Comparison of ENCODE assay signal across 23 cellular contexts in the genomic region with DNA sequence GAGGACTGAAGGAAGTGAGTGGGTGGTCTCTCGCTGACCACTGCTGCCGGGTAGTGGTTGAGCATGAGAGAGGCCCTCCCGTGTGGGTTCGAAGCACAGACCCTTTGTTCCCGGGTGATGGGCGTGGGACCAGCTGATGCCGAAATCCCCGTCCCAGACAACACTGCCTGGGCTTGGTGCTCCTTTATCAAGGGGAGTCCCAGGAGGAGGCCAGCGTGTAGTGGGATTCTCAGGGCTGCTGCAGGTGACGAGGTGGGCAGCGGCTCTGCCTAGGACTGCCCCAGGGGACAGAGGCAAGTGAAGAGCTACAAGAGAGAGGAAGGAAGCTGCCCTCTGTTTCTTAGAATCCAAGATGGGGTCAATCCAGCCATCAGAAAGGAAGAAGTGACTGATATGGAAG.
DNase-seq lines count a peak whose midpoint lies in the region; ATAC-seq, FAIRE-seq and TF ChIP-seq lines count a peak whose summit lies in the region.
"Had no signal": no experiment of that assay in that cellular context is flagged by ENCODE, and none has a peak within 500 bp of the region (broad histone marks: within the 10 kb centered on the region; RNA-seq: fewer than 3 reads in every experiment).

No MANE protein-coding gene starts in this region.

- no peaks in the 10 kb centered on the region for H3K23me2 ChIP-seq in H1 (ENCODE audit: low read depth, low read length)

- no peak overlapping the region for H2BK120ac ChIP-seq in H1 (replicated peaks; ENCODE audit: low read depth, low read length)

- peaks cover 6% of the 10 kb centered on the region for H3K9me3 Mint-ChIP-seq in activated CD8-positive, alpha-beta memory T cell treated with anti-CD3 and anti-CD28 coated beads, Interleukin-2, amount 10 ng/mL, durations not matched to agents 7 days and 5 days (ENCODE audit: low read depth)
- H3K9me3 Mint-ChIP-seq in activated CD8-positive, alpha-beta T cell treated with anti-CD3 and anti-CD28 coated beads for 36 hours = no peaks in the 10 kb centered on the region

- WGBS in H1 (ENCODE audit: extremely low coverage in 1 of 2, insufficient coverage in 1 of 2, insufficient read length in 1 of 2, insufficient replicate concordance in 2 of 2, low coverage in 1 of 2, low lambda C conversion rate in 2 of 2, missing lambda C conversion rate in 1 of 2), 2 experiments = 91% methylated on average over 9 of the region's 11 CpGs; no CpG with 5 or more reads in 1 of the 2 experiments

- no peak overlapping the region for H2BK5ac ChIP-seq in H1 (ENCODE audit: low read depth, low read length)

- H3K4me3 ChIP-seq in H1 (ENCODE audit: extremely low read depth in 1 of 4, insufficient read depth in 2 of 4, low read depth in 3 of 4, low read length in 4 of 4) = no peak overlapping the region
- H3K4me3 ChIP-seq in tibial artery = no peak overlapping the region
- H3K4me3 ChIP-seq: A549, stomach, upper lobe of left lung had no signal

- no peak overlapping the region for H3K56ac ChIP-seq in H1 (replicated peaks; ENCODE audit: insufficient read length, low read depth, low read length)

- H3K27ac Mint-ChIP-seq in activated CD8-positive, alpha-beta memory T cell treated with anti-CD3 and anti-CD28 coated beads, Interleukin-2, amount 10 ng/mL, durations not matched to agents 7 days and 5 days = peak overlapping the region; percentile 70
- no peak overlapping the region for H3K27ac Mint-ChIP-seq in activated CD8-positive, alpha-beta T cell treated with anti-CD3 and anti-CD28 coated beads for 36 hours

- DNase-seq in activated CD8-positive, alpha-beta memory T cell treated with anti-CD3 and anti-CD28 coated beads, Interleukin-2, amount 10 ng/mL, durations not matched to agents 7 days and 5 days = no peak
- no peak for DNase-seq in activated CD8-positive, alpha-beta memory T cell treated with anti-CD3 and anti-CD28 coated beads, Interleukin-2, amount 50 U/mL, for 48 hours
- no peak for DNase-seq in activated CD8-positive, alpha-beta T cell treated with anti-CD3 and anti-CD28 coated beads for 36 hours
- DNase-seq in H1 (ENCODE audit: low read depth in 1 of 2, low spot score in 2 of 2) = no peak
- DNase-seq in stimulated activated naive CD8-positive, alpha-beta T cell treated with anti-CD3 and anti-CD28 coated beads, Interleukin-15, Interleukin-2, amounts not matched to agents 100 U/mL and 50 U/mL, for 24 hours = no peak
- no peak for DNase-seq in tibial artery
- DNase-seq in GF-D8 (lab: John Stamatoyannopoulos, UW) = no peak
- DNase-seq: activated gamma-delta T cell; DMS 273 treated with DMSO at 0.1 percent for 48 hours; H9; Karpas-422; naive B cell; NCI-H1092 treated with DMSO at 0.1 percent for 48 hours; NCI-H2107; NCI-H524; stimulated activated CD4-positive, alpha-beta T cell treated with anti-CD3 and anti-CD28 coated beads, Interleukin-1b, Interleukin-23, amount 100 ng/mL, for 48 hours; stomach; upper lobe of left lung had no signal

- H4K91ac ChIP-seq in H1 (replicated peaks; ENCODE audit: insufficient read length, low read length) = no peak overlapping the region

- no peaks in the 10 kb centered on the region for H3K79me2 ChIP-seq in H1 (ENCODE audit: control insufficient read depth in 1 of 2, insufficient read depth in 2 of 2, low read length in 2 of 2)

- intact Hi-C loops in activated CD8-positive, alpha-beta T cell treated with anti-CD3 and anti-CD28 coated beads for 36 hours (cut with micrococcal nuclease) = no loop called here
- intact Hi-C loops in tibial artery (cut with DNase I; ENCODE audit: low total_unique reads) = no loop called here

- H2BK15ac ChIP-seq in H1 (ENCODE audit: low read length) = no peak overlapping the region; the same call in 1 of the 2 replicates

- no peak overlapping the region for H3K4me2 ChIP-seq in H1 (ENCODE audit: insufficient read depth in 1 of 2, low read depth in 2 of 2, low read length in 2 of 2)
- H3K4me2 ChIP-seq: A549 had no signal

- H3K4ac ChIP-seq in H1 (replicated peaks; ENCODE audit: insufficient read length, low read depth, low read length) = no peak overlapping the region

- TF ChIP-seq EP300 in H1 (IDR thresholded peaks at IDR 0.05; ENCODE audit: borderline replicate concordance in 1 of 2, low read depth in 2 of 2, low read length in 2 of 2) = no peak

- peak overlapping the region; percentile 14; the same call in 1 of the 2 replicates for H3K18ac ChIP-seq in H1 (ENCODE audit: extremely low read depth, low read length)

- H3K14ac ChIP-seq in H1 (ENCODE audit: insufficient read length) = no peak overlapping the region

- peaks cover 41% of the 10 kb centered on the region for H3K27me3 Mint-ChIP-seq in activated CD8-positive, alpha-beta memory T cell treated with anti-CD3 and anti-CD28 coated beads, Interleukin-2, amount 10 ng/mL, durations not matched to agents 7 days and 5 days
- peaks cover 36% of the 10 kb centered on the region for H3K27me3 Mint-ChIP-seq in activated CD8-positive, alpha-beta T cell treated with anti-CD3 and anti-CD28 coated beads for 36 hours

- CTCF ChIA-PET in activated CD8-positive, alpha-beta memory T cell treated with anti-CD3 and anti-CD28 coated beads, Interleukin-2, amount 10 ng/mL, durations not matched to agents 7 days and 5 days (lab: Charles Lee) = no interaction called here
- CTCF ChIA-PET in activated CD8-positive, alpha-beta T cell treated with anti-CD3 and anti-CD28 coated beads for 36 hours (lab: Charles Lee) = no interaction called here
- CTCF ChIA-PET in H1 (lab: Charles Lee; ENCODE audit: partially characterized antibody) = interaction anchor here (1.0 to 1.2 kb wide), 2 partner anchors 12 to 35 kb away, joined by 3 to 4 read pairs; no protein-coding TSS in a partner anchor

- H4K8ac ChIP-seq in H1 (ENCODE audit: extremely low read depth, insufficient read depth, low read length) = no peak overlapping the region

- 0 out of 2 replicates have a peak overlapping the region, but pooled peaks have one; percentile 90 for H2BK20ac ChIP-seq in H1 (ENCODE audit: low read length)

- no peak overlapping the region for H3K23ac ChIP-seq in H1 (ENCODE audit: insufficient read length)

- 0 out of 2 replicates have a peak overlapping the region, but pooled peaks have one; percentile 75 for H2BK12ac ChIP-seq in H1 (ENCODE audit: low read depth, low read length)

- no peak for ATAC-seq in activated CD8-positive, alpha-beta memory T cell treated with anti-CD3 and anti-CD28 coated beads, Interleukin-2, amount 10 ng/mL, durations not matched to agents 7 days and 5 days
- ATAC-seq in activated CD8-positive, alpha-beta T cell treated with anti-CD3 and anti-CD28 coated beads for 36 hours = peak; percentile 30
- peak; percentile 17 for ATAC-seq in stimulated activated naive CD8-positive, alpha-beta T cell treated with anti-CD3 and anti-CD28 coated beads, Interleukin-15, Interleukin-2, amounts not matched to agents 100 U/mL and 50 U/mL, for 24 hours
- no peak for ATAC-seq in GM19023 (IDR thresholded peaks at IDR 0.05; ENCODE audit: unreplicated experiment)

- H3K4me1 ChIP-seq in H1 (replicated peaks in 1 of 4; ENCODE audit: control insufficient read depth in 3 of 4, insufficient read depth in 4 of 4, low read length in 3 of 4) = peaks cover 0 to 7% (median 2%) of the 10 kb centered on the region in 4 experiments; a peak in 2 of 7 replicates
- H3K4me1 ChIP-seq in tibial artery = no peaks in the 10 kb centered on the region
- H3K4me1 ChIP-seq: A549, stomach, upper lobe of left lung had no signal

- no peak overlapping the region for H3K27ac ChIP-seq in H1 (ENCODE audit: low read depth, low read length)
- H3K27ac ChIP-seq in tibial artery = no peak overlapping the region
- H3K27ac ChIP-seq: A549, stomach, upper lobe of left lung had no signal

- no peaks in the 10 kb centered on the region for H3K9me3 ChIP-seq in H1 (ENCODE audit: insufficient read depth in 2 of 2, low read depth in 1 of 2, low read length in 1 of 2)
- H3K9me3 ChIP-seq in tibial artery = no peaks in the 10 kb centered on the region
- H3K9me3 ChIP-seq: A549 had no signal

- no peak overlapping the region for H4K5ac ChIP-seq in H1 (ENCODE audit: insufficient read length, low read depth, low read length)

- no peak for TF ChIP-seq CTCF in activated CD8-positive, alpha-beta T cell treated with anti-CD3 and anti-CD28 coated beads for 36 hours (IDR thresholded peaks at IDR 0.05)
- TF ChIP-seq CTCF in H1 (IDR thresholded peaks at IDR 0.05; ENCODE audit: control extremely low read depth in 1 of 3, insufficient read depth in 1 of 3, low read depth in 1 of 3, low read length in 3 of 3) (no peak), tibial artery (IDR thresholded peaks at IDR 0.05) (no peak)

- H3K27me3 ChIP-seq in H1 (replicated peaks in 1 of 4; ENCODE audit: control insufficient read depth in 3 of 4, extremely low read depth in 1 of 4, insufficient read depth in 3 of 4, low read length in 3 of 4) (peaks cover 0 to 2% (median 0%) of the 10 kb centered on the region in 4 experiments; a peak in 1 of 7 replicates), tibial artery (peaks cover 0 to 33% of the 10 kb centered on the region in 2 donors)
- H3K27me3 ChIP-seq: upper lobe of left lung had no signal

- POLR2A ChIA-PET in activated CD8-positive, alpha-beta T cell treated with anti-CD3 and anti-CD28 coated beads for 36 hours (lab: Charles Lee) = no interaction called here
- POLR2A ChIA-PET in H1 (lab: Charles Lee; ENCODE audit: partially characterized antibody) = interaction anchor here (0.9 kb wide), 1 partner anchor 12 kb away, joined by 3 read pairs; no protein-coding TSS in a partner anchor

- TF ChIP-seq RAD21 in H1 (IDR thresholded peaks at IDR 0.05 in 1 of 2, conservative IDR thresholded peaks at IDR 0.05 in 1 of 2; ENCODE audit: low read depth in 2 of 2, low read length in 2 of 2) = no peak

- no peaks in the 10 kb centered on the region for H4K20me1 ChIP-seq in H1 (replicated peaks in 1 of 2; ENCODE audit: control insufficient read depth in 1 of 2, insufficient read depth in 2 of 2, low read length in 2 of 2)

- H3K9ac ChIP-seq in H1 (replicated peaks in 1 of 4; ENCODE audit: extremely low read depth in 1 of 4, low read depth in 3 of 4, low read length in 3 of 4) = no peak overlapping the region; a peak in 1 of 7 replicates

- no peaks in the 10 kb centered on the region for H3K79me1 ChIP-seq in H1 (ENCODE audit: low read depth, low read length)

- H2AK5ac ChIP-seq in H1 (ENCODE audit: low read depth, low read length) = no peak overlapping the region

- H3K36me3 ChIP-seq in H1 (ENCODE audit: control insufficient read depth in 2 of 4, insufficient read depth in 4 of 4, low read length in 3 of 4) (no peaks in the 10 kb centered on the region), tibial artery (no peaks in the 10 kb centered on the region)
- H3K36me3 ChIP-seq: stomach, upper lobe of left lung had no signal

- peak overlapping the region; percentile 1 for H3K4me3 Mint-ChIP-seq in activated CD8-positive, alpha-beta memory T cell treated with anti-CD3 and anti-CD28 coated beads, Interleukin-2, amount 10 ng/mL, durations not matched to agents 7 days and 5 days
- H3K4me3 Mint-ChIP-seq in activated CD8-positive, alpha-beta T cell treated with anti-CD3 and anti-CD28 coated beads for 36 hours = no peak overlapping the region
- H3K4me3 Mint-ChIP-seq: brain, H9, naive B cell had no signal

- H2AFZ ChIP-seq in H1 (ENCODE audit: low read length) = 0 out of 2 replicates have a peak overlapping the region, but pooled peaks have one; percentile 14

- peaks cover 27% of the 10 kb centered on the region for H3K4me1 Mint-ChIP-seq in activated CD8-positive, alpha-beta memory T cell treated with anti-CD3 and anti-CD28 coated beads, Interleukin-2, amount 10 ng/mL, durations not matched to agents 7 days and 5 days
- H3K4me1 Mint-ChIP-seq in activated CD8-positive, alpha-beta T cell treated with anti-CD3 and anti-CD28 coated beads for 36 hours (ENCODE audit: low read depth) = peaks cover 12% of the 10 kb centered on the region

- no peak for FAIRE-seq in H1 (lab: Jason Lieb, UNC)
- FAIRE-seq: A549, HTR-8/SVneo, islet of Langerhans had no signal

- no peaks in the 10 kb centered on the region for H3K36me3 Mint-ChIP-seq in activated CD8-positive, alpha-beta memory T cell treated with anti-CD3 and anti-CD28 coated beads, Interleukin-2, amount 10 ng/mL, durations not matched to agents 7 days and 5 days
- H3K36me3 Mint-ChIP-seq in activated CD8-positive, alpha-beta T cell treated with anti-CD3 and anti-CD28 coated beads for 36 hours (ENCODE audit: low read depth) = no peaks in the 10 kb centered on the region
- H3K36me3 Mint-ChIP-seq: naive B cell had no signal

- TF ChIP-seq POLR2A in H1 (IDR thresholded peaks at IDR 0.05; ENCODE audit: control extremely low read depth in 1 of 2, low read depth in 2 of 2, low read length in 2 of 2) = no peak

Comparison
In these comparisons a context has a peak if more than half of its experiments do, and no peak if none do; other contexts are left out.
1. ATAC-seq: peak in activated CD8-positive, alpha-beta T cell treated with anti-CD3 and anti-CD28 coated beads for 36 hours (single experiment) and stimulated activated naive CD8-positive, alpha-beta T cell treated with anti-CD3 and anti-CD28 coated beads, Interleukin-15, Interleukin-2, amounts not matched to agents 100 U/mL and 50 U/mL, for 24 hours (single experiment); none in activated CD8-positive, alpha-beta memory T cell treated with anti-CD3 and anti-CD28 coated beads, Interleukin-2, amount 10 ng/mL, durations not matched to agents 7 days and 5 days (single experiment) and GM19023 (single experiment).